Comparison of ENCODE assay signal across 1 cellular context in genomic region chr12:68686595-68687521, GRCh38.
TF ChIP-seq lines count a peak whose summit lies in the region.

Gene NUP107, plus strand, starts transcription at chr12:68686978. Its CDS starts 88 bp downstream, at chr12:68687066.

TF ChIP-seq in K562, 482 proteins besides CTCF, POLR2A, EP300 and RAD21 (continued from another document and continues in another):
- TF ChIP-seq, protein P1, sequence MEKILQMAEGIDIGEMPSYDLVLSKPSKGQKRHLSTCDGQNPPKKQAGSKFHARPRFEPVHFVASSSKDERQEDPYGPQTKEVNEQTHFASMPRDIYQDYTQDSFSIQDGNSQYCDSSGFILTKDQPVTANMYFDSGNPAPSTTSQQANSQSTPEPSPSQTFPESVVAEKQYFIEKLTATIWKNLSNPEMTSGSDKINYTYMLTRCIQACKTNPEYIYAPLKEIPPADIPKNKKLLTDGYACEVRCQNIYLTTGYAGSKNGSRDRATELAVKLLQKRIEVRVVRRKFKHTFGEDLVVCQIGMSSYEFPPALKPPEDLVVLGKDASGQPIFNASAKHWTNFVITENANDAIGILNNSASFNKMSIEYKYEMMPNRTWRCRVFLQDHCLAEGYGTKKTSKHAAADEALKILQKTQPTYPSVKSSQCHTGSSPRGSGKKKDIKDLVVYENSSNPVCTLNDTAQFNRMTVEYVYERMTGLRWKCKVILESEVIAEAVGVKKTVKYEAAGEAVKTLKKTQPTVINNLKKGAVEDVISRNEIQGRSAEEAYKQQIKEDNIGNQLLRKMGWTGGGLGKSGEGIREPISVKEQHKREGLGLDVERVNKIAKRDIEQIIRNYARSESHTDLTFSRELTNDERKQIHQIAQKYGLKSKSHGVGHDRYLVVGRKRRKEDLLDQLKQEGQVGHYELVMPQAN (IDR thresholded peaks at IDR 0.05; ENCODE audit: borderline replicate concordance), result peak; percentile 93
- TF ChIP-seq ZNF134 (CRISPR knock-in tag; conservative IDR thresholded peaks at IDR 0.05) (no peak), NFE2 (IDR thresholded peaks at IDR 0.05; ENCODE audit: low read depth) (peak; percentile 76), ZNF41 (CRISPR knock-in tag; conservative IDR thresholded peaks at IDR 0.05) (no peak), NFATC3 (IDR thresholded peaks at IDR 0.05) (no peak; the same call in 1 of the 2 replicates), YBX1 (IDR thresholded peaks at IDR 0.05) (no peak), CBX2 (IDR thresholded peaks at IDR 0.05; ENCODE audit: insufficient read depth, low read length, poor library complexity, severe bottlenecking) (no peak), FOXP4 (CRISPR knock-in tag; IDR thresholded peaks at IDR 0.05; ENCODE audit: borderline replicate concordance) (no peak), THRA (IDR thresholded peaks at IDR 0.05) (no peak), ZNF184 (CRISPR knock-in tag; IDR thresholded peaks at IDR 0.05) (no peak), ZFP30 (CRISPR knock-in tag; IDR thresholded peaks at IDR 0.05; ENCODE audit: borderline replicate concordance) (no peak), UBTF (IDR thresholded peaks at IDR 0.05; ENCODE audit: borderline replicate concordance in 1 of 2, low read depth in 2 of 2, low read length in 2 of 2) (no peak), IRF1 (CRISPR knock-in tag; IDR thresholded peaks at IDR 0.05; ENCODE audit: borderline replicate concordance) (no peak), VEZF1 (CRISPR knock-in tag; IDR thresholded peaks at IDR 0.05) (no peak; the same call in 1 of the 2 replicates), MCM3 (IDR thresholded peaks at IDR 0.05) (no peak), TAF7 (tag; IDR thresholded peaks at IDR 0.05) (peak; percentile 83), TCF7L2 (IDR thresholded peaks at IDR 0.05; ENCODE audit: low read depth, low read length) (no peak), NR1H2 (CRISPR knock-in tag; IDR thresholded peaks at IDR 0.05) (no peak), ELF4 (CRISPR knock-in tag; IDR thresholded peaks at IDR 0.05) (no peak), HLTF (IDR thresholded peaks at IDR 0.05) (no peak), KLF6 (CRISPR knock-in tag; IDR thresholded peaks at IDR 0.05; ENCODE audit: borderline replicate concordance) (peak; percentile 12; the same call in 1 of the 2 replicates)
- TF ChIP-seq, protein P2, sequence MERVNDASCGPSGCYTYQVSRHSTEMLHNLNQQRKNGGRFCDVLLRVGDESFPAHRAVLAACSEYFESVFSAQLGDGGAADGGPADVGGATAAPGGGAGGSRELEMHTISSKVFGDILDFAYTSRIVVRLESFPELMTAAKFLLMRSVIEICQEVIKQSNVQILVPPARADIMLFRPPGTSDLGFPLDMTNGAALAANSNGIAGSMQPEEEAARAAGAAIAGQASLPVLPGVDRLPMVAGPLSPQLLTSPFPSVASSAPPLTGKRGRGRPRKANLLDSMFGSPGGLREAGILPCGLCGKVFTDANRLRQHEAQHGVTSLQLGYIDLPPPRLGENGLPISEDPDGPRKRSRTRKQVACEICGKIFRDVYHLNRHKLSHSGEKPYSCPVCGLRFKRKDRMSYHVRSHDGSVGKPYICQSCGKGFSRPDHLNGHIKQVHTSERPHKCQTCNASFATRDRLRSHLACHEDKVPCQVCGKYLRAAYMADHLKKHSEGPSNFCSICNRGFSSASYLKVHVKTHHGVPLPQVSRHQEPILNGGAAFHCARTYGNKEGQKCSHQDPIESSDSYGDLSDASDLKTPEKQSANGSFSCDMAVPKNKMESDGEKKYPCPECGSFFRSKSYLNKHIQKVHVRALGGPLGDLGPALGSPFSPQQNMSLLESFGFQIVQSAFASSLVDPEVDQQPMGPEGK (CRISPR knock-in tag; IDR thresholded peaks at IDR 0.05; ENCODE audit: borderline replicate concordance), result no peak; the same call in 1 of the 2 replicates
- TF ChIP-seq, protein P3, sequence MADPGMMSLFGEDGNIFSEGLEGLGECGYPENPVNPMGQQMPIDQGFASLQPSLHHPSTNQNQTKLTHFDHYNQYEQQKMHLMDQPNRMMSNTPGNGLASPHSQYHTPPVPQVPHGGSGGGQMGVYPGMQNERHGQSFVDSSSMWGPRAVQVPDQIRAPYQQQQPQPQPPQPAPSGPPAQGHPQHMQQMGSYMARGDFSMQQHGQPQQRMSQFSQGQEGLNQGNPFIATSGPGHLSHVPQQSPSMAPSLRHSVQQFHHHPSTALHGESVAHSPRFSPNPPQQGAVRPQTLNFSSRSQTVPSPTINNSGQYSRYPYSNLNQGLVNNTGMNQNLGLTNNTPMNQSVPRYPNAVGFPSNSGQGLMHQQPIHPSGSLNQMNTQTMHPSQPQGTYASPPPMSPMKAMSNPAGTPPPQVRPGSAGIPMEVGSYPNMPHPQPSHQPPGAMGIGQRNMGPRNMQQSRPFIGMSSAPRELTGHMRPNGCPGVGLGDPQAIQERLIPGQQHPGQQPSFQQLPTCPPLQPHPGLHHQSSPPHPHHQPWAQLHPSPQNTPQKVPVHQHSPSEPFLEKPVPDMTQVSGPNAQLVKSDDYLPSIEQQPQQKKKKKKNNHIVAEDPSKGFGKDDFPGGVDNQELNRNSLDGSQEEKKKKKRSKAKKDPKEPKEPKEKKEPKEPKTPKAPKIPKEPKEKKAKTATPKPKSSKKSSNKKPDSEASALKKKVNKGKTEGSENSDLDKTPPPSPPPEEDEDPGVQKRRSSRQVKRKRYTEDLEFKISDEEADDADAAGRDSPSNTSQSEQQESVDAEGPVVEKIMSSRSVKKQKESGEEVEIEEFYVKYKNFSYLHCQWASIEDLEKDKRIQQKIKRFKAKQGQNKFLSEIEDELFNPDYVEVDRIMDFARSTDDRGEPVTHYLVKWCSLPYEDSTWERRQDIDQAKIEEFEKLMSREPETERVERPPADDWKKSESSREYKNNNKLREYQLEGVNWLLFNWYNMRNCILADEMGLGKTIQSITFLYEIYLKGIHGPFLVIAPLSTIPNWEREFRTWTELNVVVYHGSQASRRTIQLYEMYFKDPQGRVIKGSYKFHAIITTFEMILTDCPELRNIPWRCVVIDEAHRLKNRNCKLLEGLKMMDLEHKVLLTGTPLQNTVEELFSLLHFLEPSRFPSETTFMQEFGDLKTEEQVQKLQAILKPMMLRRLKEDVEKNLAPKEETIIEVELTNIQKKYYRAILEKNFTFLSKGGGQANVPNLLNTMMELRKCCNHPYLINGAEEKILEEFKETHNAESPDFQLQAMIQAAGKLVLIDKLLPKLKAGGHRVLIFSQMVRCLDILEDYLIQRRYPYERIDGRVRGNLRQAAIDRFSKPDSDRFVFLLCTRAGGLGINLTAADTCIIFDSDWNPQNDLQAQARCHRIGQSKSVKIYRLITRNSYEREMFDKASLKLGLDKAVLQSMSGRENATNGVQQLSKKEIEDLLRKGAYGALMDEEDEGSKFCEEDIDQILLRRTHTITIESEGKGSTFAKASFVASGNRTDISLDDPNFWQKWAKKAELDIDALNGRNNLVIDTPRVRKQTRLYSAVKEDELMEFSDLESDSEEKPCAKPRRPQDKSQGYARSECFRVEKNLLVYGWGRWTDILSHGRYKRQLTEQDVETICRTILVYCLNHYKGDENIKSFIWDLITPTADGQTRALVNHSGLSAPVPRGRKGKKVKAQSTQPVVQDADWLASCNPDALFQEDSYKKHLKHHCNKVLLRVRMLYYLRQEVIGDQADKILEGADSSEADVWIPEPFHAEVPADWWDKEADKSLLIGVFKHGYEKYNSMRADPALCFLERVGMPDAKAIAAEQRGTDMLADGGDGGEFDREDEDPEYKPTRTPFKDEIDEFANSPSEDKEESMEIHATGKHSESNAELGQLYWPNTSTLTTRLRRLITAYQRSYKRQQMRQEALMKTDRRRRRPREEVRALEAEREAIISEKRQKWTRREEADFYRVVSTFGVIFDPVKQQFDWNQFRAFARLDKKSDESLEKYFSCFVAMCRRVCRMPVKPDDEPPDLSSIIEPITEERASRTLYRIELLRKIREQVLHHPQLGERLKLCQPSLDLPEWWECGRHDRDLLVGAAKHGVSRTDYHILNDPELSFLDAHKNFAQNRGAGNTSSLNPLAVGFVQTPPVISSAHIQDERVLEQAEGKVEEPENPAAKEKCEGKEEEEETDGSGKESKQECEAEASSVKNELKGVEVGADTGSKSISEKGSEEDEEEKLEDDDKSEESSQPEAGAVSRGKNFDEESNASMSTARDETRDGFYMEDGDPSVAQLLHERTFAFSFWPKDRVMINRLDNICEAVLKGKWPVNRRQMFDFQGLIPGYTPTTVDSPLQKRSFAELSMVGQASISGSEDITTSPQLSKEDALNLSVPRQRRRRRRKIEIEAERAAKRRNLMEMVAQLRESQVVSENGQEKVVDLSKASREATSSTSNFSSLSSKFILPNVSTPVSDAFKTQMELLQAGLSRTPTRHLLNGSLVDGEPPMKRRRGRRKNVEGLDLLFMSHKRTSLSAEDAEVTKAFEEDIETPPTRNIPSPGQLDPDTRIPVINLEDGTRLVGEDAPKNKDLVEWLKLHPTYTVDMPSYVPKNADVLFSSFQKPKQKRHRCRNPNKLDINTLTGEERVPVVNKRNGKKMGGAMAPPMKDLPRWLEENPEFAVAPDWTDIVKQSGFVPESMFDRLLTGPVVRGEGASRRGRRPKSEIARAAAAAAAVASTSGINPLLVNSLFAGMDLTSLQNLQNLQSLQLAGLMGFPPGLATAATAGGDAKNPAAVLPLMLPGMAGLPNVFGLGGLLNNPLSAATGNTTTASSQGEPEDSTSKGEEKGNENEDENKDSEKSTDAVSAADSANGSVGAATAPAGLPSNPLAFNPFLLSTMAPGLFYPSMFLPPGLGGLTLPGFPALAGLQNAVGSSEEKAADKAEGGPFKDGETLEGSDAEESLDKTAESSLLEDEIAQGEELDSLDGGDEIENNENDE (IDR thresholded peaks at IDR 0.05; ENCODE audit: low read depth, low read length), result no peak
- TF ChIP-seq, protein P4, sequence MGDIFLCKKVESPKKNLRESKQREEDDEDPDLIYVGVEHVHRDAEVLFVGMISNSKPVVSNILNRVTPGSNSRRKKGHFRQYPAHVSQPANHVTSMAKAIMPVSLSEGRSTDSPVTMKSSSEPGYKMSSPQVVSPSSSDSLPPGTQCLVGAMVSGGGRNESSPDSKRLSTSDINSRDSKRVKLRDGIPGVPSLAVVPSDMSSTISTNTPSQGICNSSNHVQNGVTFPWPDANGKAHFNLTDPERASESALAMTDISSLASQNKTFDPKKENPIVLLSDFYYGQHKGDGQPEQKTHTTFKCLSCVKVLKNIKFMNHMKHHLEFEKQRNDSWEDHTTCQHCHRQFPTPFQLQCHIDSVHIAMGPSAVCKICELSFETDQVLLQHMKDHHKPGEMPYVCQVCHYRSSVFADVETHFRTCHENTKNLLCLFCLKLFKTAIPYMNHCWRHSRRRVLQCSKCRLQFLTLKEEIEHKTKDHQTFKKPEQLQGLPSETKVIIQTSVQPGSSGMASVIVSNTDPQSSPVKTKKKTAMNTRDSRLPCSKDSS (IDR thresholded peaks at IDR 0.05; ENCODE audit: low read depth, partially characterized antibody), result no peak
